In genomic region chr3:179147571-179148445, GRCh38 we compare ENCODE assay signal across 8 cellular contexts. TPM values are rescaled to one million over a fixed set of nuclear protein-coding genes. Genes with fewer than 3 reads are reported as not detected.
A peak's percentile ranks its signal among the peaks of the same experiment; 100 is the strongest.
DNase-seq lines count a peak whose midpoint lies in the region; ATAC-seq and TF ChIP-seq lines count a peak whose summit lies in the region.

Gene PIK3CA (plus strand): TSS chr3:179148357. CDS start chr3:179198826, 50,469 bp downstream.

- peak within 1 kb of the TSS; percentile 94 for H3K14ac ChIP-seq in trophoblast cell (ENCODE audit: low read length)

- H4K8ac ChIP-seq in trophoblast cell (ENCODE audit: low read depth, low read length): peak within 1 kb of the TSS; percentile 92

- intact Hi-C loops in cardiac septum (cut with DNase I): loop anchor here (1.0 to 5.0 kb wide), 6 partner anchors 34 to 414 kb away; partner anchors contain the start of genes ACTL6A, ZMAT3 and ZNF639
- intact Hi-C loops in transverse colon (cut with DNase I; ENCODE audit: low total_unique reads): loop anchor here (5.0 kb wide), 1 partner anchor 174 kb away; the partner anchor contains the start of gene ZNF639

- H3K4ac ChIP-seq in trophoblast cell (ENCODE audit: low read depth, low read length): peak within 1 kb of the TSS; percentile 88

- peak within 1 kb of the TSS; percentile 93 for H3K18ac ChIP-seq in trophoblast cell (ENCODE audit: low read length)

- peak; percentile 98 for DNase-seq in GM12864 (ENCODE audit: low read depth)
- peak; percentile 95 to 99 (median 98) for DNase-seq in NCI-H1417 (lab: John Stamatoyannopoulos, UW)
- DNase-seq in SW 1271 (lab: John Stamatoyannopoulos, UW): peak; percentile 90 to 99
- peak; percentile 83 for DNase-seq in activated naive CD8-positive, alpha-beta T cell treated with anti-CD3 and anti-CD28 coated beads, Interleukin-2, amount 50 U/mL, for 16 hours (ENCODE audit: low read depth, low spot score)
- DNase-seq in cardiac septum (ENCODE audit: low spot score): peak; percentile 98
- DNase-seq in trophoblast cell: peak; percentile 97
- peak; percentile 96 for DNase-seq in transverse colon

- H2AK5ac ChIP-seq in trophoblast cell (ENCODE audit: low read length): peak within 1 kb of the TSS; percentile 70

- H3K27me3 ChIP-seq in trophoblast cell (ENCODE audit: insufficient read depth, low read length) (no peaks in the 10 kb centered on the region), transverse colon (peaks cover 20% of the 10 kb centered on the region)

- TF ChIP-seq EP300 in transverse colon (IDR thresholded peaks at IDR 0.05; ENCODE audit: low read depth): no peak

- peaks cover 8% of the 10 kb centered on the region for H3K79me2 ChIP-seq in trophoblast cell (ENCODE audit: control insufficient read depth, insufficient read depth, low read length, poor library complexity)

- H3K36me3 ChIP-seq in trophoblast cell (ENCODE audit: control insufficient read depth in 1 of 2, insufficient read depth in 2 of 2, low read length in 2 of 2) (no peaks in the 10 kb centered on the region), transverse colon (no peaks in the 10 kb centered on the region)

- H3K9me3 ChIP-seq in trophoblast cell (ENCODE audit: insufficient read depth, low read depth, low read length) (no peaks in the 10 kb centered on the region), transverse colon (no peaks in the 10 kb centered on the region)

- H2AFZ ChIP-seq in trophoblast cell (ENCODE audit: insufficient read depth, low read length, poor library complexity): peak within 1 kb of the TSS; percentile 96

- peak within 1 kb of the TSS; percentile 86 for H2BK5ac ChIP-seq in trophoblast cell (ENCODE audit: low read depth, low read length, poor library complexity)

- H3K4me1 ChIP-seq in trophoblast cell (ENCODE audit: control insufficient read depth in 1 of 2, insufficient read depth in 2 of 2, low read length in 2 of 2): no peaks in the 10 kb centered on the region
- H3K4me1 ChIP-seq in transverse colon: peaks cover 0 to 33% (median 12%) of the 10 kb centered on the region in 4 donors

- no CpG with 5 or more reads among the region's 53 CpGs for WGBS in trophoblast cell (ENCODE audit: extremely low coverage, insufficient coverage, insufficient read length)
- WGBS in transverse colon (ENCODE audit: low coverage in 1 of 2), 2 donors: 0 to 1% methylated on average over 21 to 53 of the region's 53 CpGs

- no peak within 1 kb of the TSS for H2BK12ac ChIP-seq in trophoblast cell (ENCODE audit: low read length)

- ATAC-seq in HG02759 (IDR thresholded peaks at IDR 0.05; ENCODE audit: unreplicated experiment): peak; percentile 74

- H3K79me1 ChIP-seq in trophoblast cell (ENCODE audit: low read length): peaks cover 8% of the 10 kb centered on the region

- H2BK120ac ChIP-seq in trophoblast cell (ENCODE audit: insufficient read depth, low read length, poor library complexity): peak within 1 kb of the TSS; percentile 76

- in situ Hi-C loops in transverse colon (cut with MboI; ENCODE audit: low pct_ligation_motif_present in 1 of 4, low pct_unique_long_range_greater_than_20kb in 1 of 4, low sequenced_read_pairs in 3 of 4): loop anchor here in 1 of 4 donors (10.0 kb wide), 1 partner anchor 167 kb away; no protein-coding TSS in a partner anchor

- TF ChIP-seq CTCF in GM12864 (IDR thresholded peaks at IDR 0.05; ENCODE audit: low read depth, low read length, missing control alignments) (no peak), transverse colon (IDR thresholded peaks at IDR 0.05) (no peak)

- peak within 1 kb of the TSS; percentile 76 for H3K4me2 ChIP-seq in trophoblast cell (ENCODE audit: low read length)

- H3K27ac ChIP-seq in trophoblast cell (ENCODE audit: low read depth, low read length): peak within 1 kb of the TSS; percentile 96
- peak within 1 kb of the TSS; percentile 97 to 100 (median 100) for H3K27ac ChIP-seq in transverse colon

- no peak within 1 kb of the TSS for H3K23ac ChIP-seq in trophoblast cell (ENCODE audit: low read length)

- peak within 1 kb of the TSS; percentile 76 for H4K12ac ChIP-seq in trophoblast cell (ENCODE audit: low read depth, low read length)

- H3K4me3 ChIP-seq in GM12864 (ENCODE audit: low read depth, low read length): peak within 1 kb of the TSS; percentile 86
- peak within 1 kb of the TSS; percentile 97 for H3K4me3 ChIP-seq in trophoblast cell (ENCODE audit: low read depth, low read length)
- H3K4me3 ChIP-seq in transverse colon: peak within 1 kb of the TSS; percentile 57 to 99 (median 97)

- peak within 1 kb of the TSS; percentile 91 for H4K91ac ChIP-seq in trophoblast cell (ENCODE audit: low read depth, low read length)

- peak; percentile 82 for TF ChIP-seq POLR2A in transverse colon (IDR thresholded peaks at IDR 0.05)

- H3K9ac ChIP-seq in trophoblast cell (ENCODE audit: low read length): peak within 1 kb of the TSS; percentile 97

RNA-seq across cellular contexts. Expression of gene PIK3CA, which starts in this region (rescaled TPM):
- total RNA-seq in cardiac septum: 28.8 TPM
- polyA plus RNA-seq in trophoblast cell (2013): 9.0 and 9.2 TPM in 2 replicates
- total RNA-seq in transverse colon: 10 to 100 TPM; 11.6 to 24.3 (median 18.1) TPM

Comparison
In these comparisons a context has a peak if more than half of its experiments do, and no peak if none do; other contexts are left out.
1. Peak in every context shown above with its lines: DNase-seq, ATAC-seq, H3K4me3 ChIP-seq and H3K27ac ChIP-seq.